Comparison of ENCODE assay signal across 15 cellular contexts in the genomic region with DNA sequence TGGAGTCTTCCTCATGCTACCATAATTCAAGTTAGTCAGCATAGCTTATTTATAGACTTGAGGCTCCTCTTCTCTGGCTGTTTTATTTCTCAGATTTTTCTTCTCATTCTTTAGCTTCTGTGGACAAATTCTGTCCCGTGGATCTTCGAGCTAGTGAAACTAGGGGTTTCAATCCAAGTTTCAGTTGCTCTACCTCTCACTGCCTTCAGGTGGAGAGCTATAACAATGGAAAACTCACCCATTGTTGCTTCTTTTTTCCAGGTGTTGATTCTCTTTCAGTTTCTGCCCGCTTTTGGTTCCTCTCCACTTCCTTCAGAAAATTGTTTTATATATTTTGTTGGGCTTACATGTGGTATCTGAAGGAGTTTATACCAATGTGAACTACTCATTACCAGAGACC.
DNase-seq lines count a peak whose midpoint lies in the region; FAIRE-seq and TF ChIP-seq lines count a peak whose summit lies in the region.
"Had no signal": no experiment of that assay in that cellular context is flagged by ENCODE, and none has a peak within 500 bp of the region (broad histone marks: within the 10 kb centered on the region; RNA-seq: fewer than 3 reads in every experiment).

No MANE protein-coding gene starts in this region.

- H3K9me3 ChIP-seq in PC-9 (ENCODE audit: insufficient read depth, low read depth) (no peaks in the 10 kb centered on the region), small intestine (ENCODE audit: control insufficient read depth, low read depth) (no peaks in the 10 kb centered on the region)
- H3K9me3 ChIP-seq: SJCRH30 had no signal

- H2AFZ ChIP-seq in PC-9: no peak overlapping the region

- intact Hi-C loops in PC-9 (cut with micrococcal nuclease; ENCODE audit: unreplicated experiment): loop anchor here (2.0 kb wide), 1 partner anchor 169 kb away; no protein-coding TSS in a partner anchor

- H3K36me3 ChIP-seq in PC-9 (ENCODE audit: low read depth): no peaks in the 10 kb centered on the region
- H3K36me3 ChIP-seq in small intestine (ENCODE audit: control insufficient read depth in 2 of 2, insufficient read depth in 2 of 2, low read length in 2 of 2): no peaks in the 10 kb centered on the region
- H3K36me3 ChIP-seq: MG63, SJCRH30, tibial nerve had no signal

- CTCF ChIA-PET in PC-9 (lab: Charles Lee): interaction anchor here (0.6 kb wide), 1 partner anchor 9 kb away, joined by 3 read pairs; no protein-coding TSS in a partner anchor

- FAIRE-seq in small intestine (lab: Jason Lieb, UNC): no peak

- H3K4me2 ChIP-seq in PC-9: no peak overlapping the region

- H3K4me1 ChIP-seq in PC-9 (replicated peaks; ENCODE audit: insufficient read depth): no peaks in the 10 kb centered on the region
- no peaks in the 10 kb centered on the region for H3K4me1 ChIP-seq in small intestine (ENCODE audit: control insufficient read depth in 2 of 2, insufficient read depth in 1 of 2, low read depth in 1 of 2, low read length in 1 of 2)
- H3K4me1 ChIP-seq: tibial nerve had no signal

- no peaks in the 10 kb centered on the region for H3K27me3 ChIP-seq in PC-9 (ENCODE audit: insufficient read depth, low read depth)
- H3K27me3 ChIP-seq in small intestine (ENCODE audit: control insufficient read depth in 2 of 2, insufficient read depth in 2 of 2, low read length in 2 of 2): no peaks in the 10 kb centered on the region
- H3K27me3 ChIP-seq: MG63, SJCRH30, tibial nerve had no signal

- no TSS peak for BruUV-seq in PC-9 (replicated peaks; lab: Mats Ljungman, UMichigan)

- POLR2A ChIA-PET in PC-9 (lab: Charles Lee; ENCODE audit: unreplicated experiment): no interaction called here

- no peak overlapping the region for H3K4me3 ChIP-seq in PC-9
- no peak overlapping the region for H3K4me3 ChIP-seq in epithelial cell of proximal tubule (ENCODE audit: low read depth, low read length)
- no peak overlapping the region for H3K4me3 ChIP-seq in small intestine (ENCODE audit: low read depth in 1 of 2, low read length in 2 of 2)
- H3K4me3 ChIP-seq: MG63, SJCRH30, tibial nerve had no signal

- peak; percentile 3 for DNase-seq in NCI-H748 (lab: John Stamatoyannopoulos, UW; ENCODE audit: unreplicated experiment)
- no peak for DNase-seq in NCI-H748 treated with DMSO at 0.1 percent for 48 hours (lab: John Stamatoyannopoulos, UW)
- DNase-seq in PC-9: no peak
- no peak for DNase-seq in epithelial cell of proximal tubule (ENCODE audit: low read depth)
- peak; percentile 4 for DNase-seq in small intestine
- no peak for DNase-seq in T-helper 9 cell
- no peak for DNase-seq in NCI-H2171 treated with DMSO at 0.1 percent for 48 hours (lab: John Stamatoyannopoulos, UW)
- no peak for DNase-seq in C1 segment of cervical spinal cord (lab: John Stamatoyannopoulos, UW)
- DNase-seq: activated CD4-positive, CD25-positive, alpha-beta regulatory T cell treated with anti-CD3 and anti-CD28 coated beads, Interleukin-2, amount 50 U/mL, for 72 hours; EL; immature natural killer cell; MG63; NCI-H510A; SJCRH30 had no signal

- no peaks in the 10 kb centered on the region for H3K9me2 ChIP-seq in PC-9 (ENCODE audit: insufficient read depth)

- no peaks in the 10 kb centered on the region for H3F3A ChIP-seq in PC-9 (ENCODE audit: insufficient read depth, low read depth)

- 14 to 31% (median 28%) methylated on average over 3 of the region's 3 CpGs for WGBS in small intestine, 3 donors

- no peaks in the 10 kb centered on the region for H4K20me1 ChIP-seq in PC-9 (ENCODE audit: insufficient read depth)

- no peaks in the 10 kb centered on the region for H3K79me2 ChIP-seq in PC-9 (ENCODE audit: low read depth)

- H3K27ac ChIP-seq in PC-9 (no peak overlapping the region), small intestine (ENCODE audit: low read depth in 1 of 2, low read length in 1 of 2) (no peak overlapping the region)
- H3K27ac ChIP-seq: SJCRH30, tibial nerve had no signal

- peak; percentile 42 for TF ChIP-seq CTCF in PC-9 (conservative IDR thresholded peaks at IDR 0.05)
- TF ChIP-seq CTCF in epithelial cell of proximal tubule (conservative IDR thresholded peaks at IDR 0.05; ENCODE audit: low read depth, low read length): peak; percentile 55

Comparison
In these comparisons a context has a peak if more than half of its experiments do, and no peak if none do; other contexts are left out.
1. DNase-seq: peak in NCI-H748 (single experiment) and small intestine (single experiment); none in NCI-H748 treated with DMSO at 0.1 percent for 48 hours (single experiment), PC-9 (0 of 2), epithelial cell of proximal tubule (single experiment), T-helper 9 cell (single experiment), NCI-H2171 treated with DMSO at 0.1 percent for 48 hours (single experiment) and C1 segment of cervical spinal cord (0 of 14).